13 cellular contexts compared by ENCODE assay signal in the genomic region with DNA sequence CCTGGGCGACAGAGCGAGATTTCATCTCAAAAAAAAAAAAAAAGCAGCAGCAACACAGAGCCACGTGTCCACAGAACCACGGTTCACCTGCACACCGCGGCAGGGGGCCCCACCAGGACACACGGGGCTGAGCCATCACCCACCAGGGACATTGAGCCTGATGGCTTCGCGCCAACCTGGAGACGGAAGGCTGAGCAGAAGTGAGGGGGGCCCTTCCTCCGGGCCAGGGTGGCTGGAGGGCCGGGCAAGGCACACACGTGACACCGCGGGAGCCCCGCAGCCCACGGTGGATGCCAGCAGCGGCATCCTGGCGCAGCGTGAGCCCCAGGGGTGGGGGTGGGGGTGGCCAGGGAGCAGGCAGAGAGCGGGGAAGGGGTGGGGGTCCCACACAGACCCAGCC. TPM values are rescaled to one million over a fixed set of nuclear protein-coding genes. Genes with fewer than 3 reads are reported as not detected.
DNase-seq lines count a peak whose midpoint lies in the region; ATAC-seq lines count a peak whose summit lies in the region.
"Had no signal": no experiment of that assay in that cellular context is flagged by ENCODE, and none has a peak within 500 bp of the region (broad histone marks: within the 10 kb centered on the region; RNA-seq: fewer than 3 reads in every experiment).

No MANE protein-coding gene starts in this region.

- no peak overlapping the region for H3K4me3 ChIP-seq in right cardiac atrium (ENCODE audit: low read length)
- H3K4me3 ChIP-seq: BLaER1 treated with 17β-estradiol and CSF1 and Interleukin-3, amounts not matched to agents 10 nM and 100 nM had no signal

- H3K27me3 Mint-ChIP-seq in dendritic cell treated with granulocyte-macrophage colony-stimulating factor and Interleukin-4, amounts not matched to agents 40 ng/mL and 50 ng/mL, for 4 days = no peaks in the 10 kb centered on the region
- H3K27me3 Mint-ChIP-seq: B cell had no signal

- no peaks in the 10 kb centered on the region for H3K9me3 ChIP-seq in right cardiac atrium (ENCODE audit: control insufficient read depth, low read length)

- DNase-seq in right cardiac atrium = peak in 2 of 3 donors; percentile 64 to 65
- no peak for DNase-seq in left ventricle myocardium superior
- no peak for DNase-seq in stimulated activated effector memory CD8-positive, alpha-beta T cell treated with anti-CD3 and anti-CD28 coated beads, Interleukin-12 subunit alpha, Interleukin-12 subunit beta, amount 100 ng/mL, for 72 hours (ENCODE audit: low spot score in 2 of 2)
- DNase-seq in MV-4-11 (lab: John Stamatoyannopoulos, UW) = no peak
- DNase-seq in UCSD-AML1 (lab: John Stamatoyannopoulos, UW; ENCODE audit: unreplicated experiment) = no peak
- DNase-seq: Calu3; CD8-positive, alpha-beta T cell; DND-41; EL; H9 had no signal

- 96% methylated on average over 21 of the region's 21 CpGs for WGBS in right cardiac atrium

- no peak overlapping the region for H3K27ac ChIP-seq in right cardiac atrium (ENCODE audit: low read length)
- H3K27ac ChIP-seq: BLaER1 treated with 17β-estradiol and CSF1 and Interleukin-3, amounts not matched to agents 10 nM and 100 nM had no signal

- no peak for ATAC-seq in right cardiac atrium
- no peak for ATAC-seq in left ventricle myocardium superior
- no peak for ATAC-seq in stimulated activated effector memory CD8-positive, alpha-beta T cell treated with anti-CD3 and anti-CD28 coated beads, Interleukin-12 subunit alpha, Interleukin-12 subunit beta, amount 100 ng/mL, for 72 hours
- ATAC-seq: CD8-positive, alpha-beta T cell had no signal

- intact Hi-C loops in right cardiac atrium (cut with DNase I) (no loop called here), left ventricle myocardium superior (cut with micrococcal nuclease) (no loop called here)
- intact Hi-C loops in dendritic cell treated with granulocyte-macrophage colony-stimulating factor and Interleukin-4, amounts not matched to agents 40 ng/mL and 50 ng/mL, for 4 days (cut with micrococcal nuclease) = no loop called here

- H3K9me3 Mint-ChIP-seq in dendritic cell treated with granulocyte-macrophage colony-stimulating factor and Interleukin-4, amounts not matched to agents 40 ng/mL and 50 ng/mL, for 4 days = peaks cover 9% of the 10 kb centered on the region
- H3K9me3 Mint-ChIP-seq in stimulated activated effector memory CD8-positive, alpha-beta T cell treated with anti-CD3 and anti-CD28 coated beads, Interleukin-12 subunit alpha, Interleukin-12 subunit beta, amount 100 ng/mL, for 72 hours = no peaks in the 10 kb centered on the region
- H3K9me3 Mint-ChIP-seq: CD8-positive, alpha-beta T cell had no signal

- no peak overlapping the region for H3K4me3 Mint-ChIP-seq in dendritic cell treated with granulocyte-macrophage colony-stimulating factor and Interleukin-4, amounts not matched to agents 40 ng/mL and 50 ng/mL, for 4 days
- H3K4me3 Mint-ChIP-seq in stimulated activated effector memory CD8-positive, alpha-beta T cell treated with anti-CD3 and anti-CD28 coated beads, Interleukin-12 subunit alpha, Interleukin-12 subunit beta, amount 100 ng/mL, for 72 hours = no peak overlapping the region
- H3K4me3 Mint-ChIP-seq: B cell; CD8-positive, alpha-beta T cell had no signal

- no peaks in the 10 kb centered on the region for H3K27me3 ChIP-seq in right cardiac atrium (ENCODE audit: control insufficient read depth, insufficient read depth)
- H3K27me3 ChIP-seq: BLaER1 treated with 17β-estradiol and CSF1 and Interleukin-3, amounts not matched to agents 10 nM and 100 nM had no signal

- peak overlapping the region; percentile 26 for H3K27ac Mint-ChIP-seq in dendritic cell treated with granulocyte-macrophage colony-stimulating factor and Interleukin-4, amounts not matched to agents 40 ng/mL and 50 ng/mL, for 4 days
- H3K27ac Mint-ChIP-seq in stimulated activated effector memory CD8-positive, alpha-beta T cell treated with anti-CD3 and anti-CD28 coated beads, Interleukin-12 subunit alpha, Interleukin-12 subunit beta, amount 100 ng/mL, for 72 hours = peak overlapping the region; percentile 64
- H3K27ac Mint-ChIP-seq: B cell; CD8-positive, alpha-beta T cell had no signal

- peaks cover 67% of the 10 kb centered on the region for H3K4me1 Mint-ChIP-seq in dendritic cell treated with granulocyte-macrophage colony-stimulating factor and Interleukin-4, amounts not matched to agents 40 ng/mL and 50 ng/mL, for 4 days (ENCODE audit: low read depth)
- H3K4me1 Mint-ChIP-seq in stimulated activated effector memory CD8-positive, alpha-beta T cell treated with anti-CD3 and anti-CD28 coated beads, Interleukin-12 subunit alpha, Interleukin-12 subunit beta, amount 100 ng/mL, for 72 hours = peaks cover 30% of the 10 kb centered on the region

- H3K36me3 Mint-ChIP-seq in dendritic cell treated with granulocyte-macrophage colony-stimulating factor and Interleukin-4, amounts not matched to agents 40 ng/mL and 50 ng/mL, for 4 days (ENCODE audit: low read depth) = peaks cover 90% of the 10 kb centered on the region
- H3K36me3 Mint-ChIP-seq in stimulated activated effector memory CD8-positive, alpha-beta T cell treated with anti-CD3 and anti-CD28 coated beads, Interleukin-12 subunit alpha, Interleukin-12 subunit beta, amount 100 ng/mL, for 72 hours = peaks cover 43% of the 10 kb centered on the region

- H3K4me1 ChIP-seq in right cardiac atrium (ENCODE audit: control insufficient read depth, insufficient read depth, low read length) = no peaks in the 10 kb centered on the region

RNA-seq across cellular contexts. Expression of gene SBNO2, which starts 33.8 kb away (rescaled TPM):
- 10 to 100 TPM; 18.0 to 44.5 (median 20.5) TPM for total RNA-seq in right cardiac atrium
- 13.4 TPM for polyA plus RNA-seq in right cardiac atrium
- 18.7 TPM for total RNA-seq in left ventricle myocardium superior

RNA-seq across cellular contexts. Expression of gene GPX4, which starts 36.5 kb away (rescaled TPM):
- 100 to 1,000 TPM; 300 to 374 (median 359) TPM for total RNA-seq in right cardiac atrium
- 713 TPM for polyA plus RNA-seq in right cardiac atrium
- 337 TPM for total RNA-seq in left ventricle myocardium superior

RNA-seq across cellular contexts. Expression of gene POLR2E, which starts 45.1 kb away (rescaled TPM):
- total RNA-seq in right cardiac atrium = 100 to 1,000 TPM; 110 to 145 (median 131) TPM
- 179 TPM for polyA plus RNA-seq in right cardiac atrium
- total RNA-seq in left ventricle myocardium superior = 148 TPM

Comparison
In these comparisons a context has a peak if more than half of its experiments do, and no peak if none do; other contexts are left out.
1. DNase-seq: peak in right cardiac atrium (2 of 3); none in left ventricle myocardium superior (single experiment), stimulated activated effector memory CD8-positive, alpha-beta T cell treated with anti-CD3 and anti-CD28 coated beads, Interleukin-12 subunit alpha, Interleukin-12 subunit beta, amount 100 ng/mL, for 72 hours (0 of 2), MV-4-11 (single experiment) and UCSD-AML1 (single experiment).